17 cellular contexts compared by ENCODE assay signal in the genomic region with DNA sequence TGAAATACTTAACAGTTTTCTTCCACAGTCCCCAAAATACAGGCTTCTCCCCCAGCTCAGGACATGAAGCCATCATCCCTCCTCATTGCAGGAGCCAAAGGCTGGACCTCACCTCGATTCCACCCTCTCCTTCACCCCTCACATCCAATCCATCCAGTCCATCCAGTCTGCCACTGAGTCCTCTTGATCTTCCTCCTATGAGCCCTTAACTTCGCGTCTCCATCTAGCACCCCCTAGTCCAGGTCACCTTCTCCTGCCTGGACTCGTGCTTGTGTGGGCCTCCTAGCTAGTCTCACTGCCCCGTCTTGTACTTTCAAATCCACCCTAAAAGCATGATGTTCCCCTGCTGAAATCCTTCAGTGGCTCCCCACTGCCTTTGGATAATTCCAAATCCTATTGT. TPM values are rescaled to one million over a fixed set of nuclear protein-coding genes. Genes with fewer than 3 reads are reported as not detected.
A peak's percentile ranks its signal among the peaks of the same experiment; 100 is the strongest.
DNase-seq lines count a peak whose midpoint lies in the region; ATAC-seq and TF ChIP-seq lines count a peak whose summit lies in the region.
"Had no signal": no experiment of that assay in that cellular context is flagged by ENCODE, and none has a peak within 500 bp of the region (broad histone marks: within the 10 kb centered on the region; RNA-seq: fewer than 3 reads in every experiment).

No MANE protein-coding gene starts in this region.

- peaks cover 21% of the 10 kb centered on the region for H3K36me3 Mint-ChIP-seq in CD4-positive, alpha-beta T cell (ENCODE audit: low read depth)
- peaks cover 5% of the 10 kb centered on the region for H3K36me3 Mint-ChIP-seq in T-helper 17 cell (ENCODE audit: low read depth)
- peaks cover 9% of the 10 kb centered on the region for H3K36me3 Mint-ChIP-seq in memory B cell

- peak overlapping the region; percentile 15 for H3K27ac ChIP-seq in A673 (ENCODE audit: low read depth, low read length, poor library complexity, severe bottlenecking)
- H3K27ac ChIP-seq in CD4-positive, alpha-beta T cell (ENCODE audit: low read depth, low read length), result no peak overlapping the region
- H3K27ac ChIP-seq: C4-2B, heart left ventricle, tibial artery had no signal

- intact Hi-C loops in A673 (cut with micrococcal nuclease; ENCODE audit: unreplicated experiment), result no loop called here
- intact Hi-C loops in CD4-positive, alpha-beta T cell (cut with DNase I, micrococcal nuclease), result loop anchor here in 1 of 2 experiments (2.0 kb wide), 2 partner anchors 23 to 77 kb away; no protein-coding TSS in a partner anchor

- CTCF ChIA-PET in A673 (lab: Charles Lee), result no interaction called here
- CTCF ChIA-PET in CD4-positive, alpha-beta T cell (lab: Charles Lee), result interaction anchor here (0.7 kb wide), 1 partner anchor 24 kb away, joined by 4 read pairs; no protein-coding TSS in a partner anchor

- H3K36me3 ChIP-seq in A673 (ENCODE audit: insufficient read depth, low read length, poor library complexity, severe bottlenecking), result peaks cover 46% of the 10 kb centered on the region

- H3K4me3 ChIP-seq in A673 (ENCODE audit: low read depth, low read length, poor library complexity, severe bottlenecking), result peak overlapping the region; percentile 5
- H3K4me3 ChIP-seq: heart left ventricle, tibial artery had no signal

- TF ChIP-seq CTCF in A673 (conservative IDR thresholded peaks at IDR 0.05; ENCODE audit: low read depth, low read length), result no peak
- no peak for TF ChIP-seq CTCF in CD4-positive, alpha-beta T cell (IDR thresholded peaks at IDR 0.05)

- no TSS peak for BruUV-seq in A673 (replicated peaks; lab: Mats Ljungman, UMichigan)

- ATAC-seq in CD4-positive, alpha-beta T cell (ENCODE audit: poor library complexity), result no peak
- no peak for ATAC-seq in T-helper 17 cell
- no peak for ATAC-seq in memory B cell (ENCODE audit: low read depth)
- no peak for ATAC-seq in HG03135 (IDR thresholded peaks at IDR 0.05; ENCODE audit: unreplicated experiment)
- ATAC-seq: heart left ventricle; stimulated activated effector memory CD8-positive, alpha-beta T cell treated with anti-CD3 and anti-CD28 coated beads, Interleukin-12 subunit alpha, Interleukin-12 subunit beta, amount 100 ng/mL, for 72 hours had no signal

- H3K27me3 ChIP-seq in A673 (replicated peaks; ENCODE audit: insufficient read depth, low read depth, low read length, poor library complexity), result no peaks in the 10 kb centered on the region
- no peaks in the 10 kb centered on the region for H3K27me3 ChIP-seq in CD4-positive, alpha-beta T cell (ENCODE audit: control insufficient read depth, insufficient read depth, low read length)
- H3K27me3 ChIP-seq: tibial artery had no signal

- no peaks in the 10 kb centered on the region for H3K9me3 Mint-ChIP-seq in CD4-positive, alpha-beta T cell
- no peaks in the 10 kb centered on the region for H3K9me3 Mint-ChIP-seq in memory B cell
- H3K9me3 Mint-ChIP-seq: HFFc6; stimulated activated effector memory CD8-positive, alpha-beta T cell treated with anti-CD3 and anti-CD28 coated beads, Interleukin-12 subunit alpha, Interleukin-12 subunit beta, amount 100 ng/mL, for 72 hours had no signal

- H3K9me3 ChIP-seq in A673 (ENCODE audit: low read depth, low read length, poor library complexity, severe bottlenecking) (no peaks in the 10 kb centered on the region), T-helper 17 cell (ENCODE audit: control insufficient read depth, low read length, poor library complexity, severe bottlenecking) (no peaks in the 10 kb centered on the region)
- no peaks in the 10 kb centered on the region for H3K9me3 ChIP-seq in CD4-positive, alpha-beta T cell (ENCODE audit: control insufficient read depth, low read length)
- H3K9me3 ChIP-seq: heart left ventricle, tibial artery had no signal

- H3K27me3 Mint-ChIP-seq in CD4-positive, alpha-beta T cell, result no peaks in the 10 kb centered on the region
- H3K27me3 Mint-ChIP-seq in T-helper 17 cell (no peaks in the 10 kb centered on the region), memory B cell (no peaks in the 10 kb centered on the region)

- peak overlapping the region; percentile 50 for H3K27ac Mint-ChIP-seq in CD4-positive, alpha-beta T cell
- H3K27ac Mint-ChIP-seq in T-helper 17 cell, result peak overlapping the region; percentile 37
- peak overlapping the region; percentile 6 for H3K27ac Mint-ChIP-seq in memory B cell
- H3K27ac Mint-ChIP-seq: HFFc6; stimulated activated effector memory CD8-positive, alpha-beta T cell treated with anti-CD3 and anti-CD28 coated beads, Interleukin-12 subunit alpha, Interleukin-12 subunit beta, amount 100 ng/mL, for 72 hours had no signal

- peaks cover 27% of the 10 kb centered on the region for H3K4me1 ChIP-seq in A673 (ENCODE audit: insufficient read depth, low read length, poor library complexity, severe bottlenecking)

- DNase-seq in A673 (ENCODE audit: low spot score), result no peak
- no peak for DNase-seq in CD4-positive, alpha-beta T cell
- no peak for DNase-seq in T-helper 17 cell
- no peak for DNase-seq in memory B cell (ENCODE audit: low spot score in 2 of 2)
- no peak for DNase-seq in T1000 (lab: John Stamatoyannopoulos, UW)
- DNase-seq in A172 (ENCODE audit: low spot score), result no peak
- DNase-seq: activated CD4-positive, CD25-positive, alpha-beta regulatory T cell treated with anti-CD3 and anti-CD28 coated beads, Interleukin-2, amount 50 U/mL, for 72 hours; effector CD4-positive, alpha-beta T cell; heart left ventricle; HFFc6; NCI-H1694; retina; SHP77 treated with DMSO at 0.1 percent for 48 hours; tibial artery had no signal

- peak overlapping the region; percentile 67 for H3K4me3 Mint-ChIP-seq in CD4-positive, alpha-beta T cell
- H3K4me3 Mint-ChIP-seq in T-helper 17 cell (peak overlapping the region; percentile 69), memory B cell (no peak overlapping the region)
- H3K4me3 Mint-ChIP-seq: HFFc6; stimulated activated effector memory CD8-positive, alpha-beta T cell treated with anti-CD3 and anti-CD28 coated beads, Interleukin-12 subunit alpha, Interleukin-12 subunit beta, amount 100 ng/mL, for 72 hours had no signal

- POLR2A ChIA-PET in A673 (lab: Charles Lee; ENCODE audit: low non-redundant PET), result no interaction called here
- POLR2A ChIA-PET in CD4-positive, alpha-beta T cell (lab: Charles Lee), result no interaction called here

- peaks cover 16% of the 10 kb centered on the region for H3K4me1 Mint-ChIP-seq in CD4-positive, alpha-beta T cell (ENCODE audit: low read depth)
- H3K4me1 Mint-ChIP-seq in T-helper 17 cell (peaks cover 24% of the 10 kb centered on the region), memory B cell (peaks cover 13% of the 10 kb centered on the region)

RNA-seq across cellular contexts. Expression of a gene that starts 3.3 kb away (rescaled TPM):
- 43.4 and 59.6 TPM in 2 replicates for total RNA-seq in A673 (2021)
- 1 to 10 TPM; 1.3 to 1.5 TPM for total RNA-seq in CD4-positive, alpha-beta T cell
- total RNA-seq in T-helper 17 cell, result 1 to 10 TPM; 1.8 to 3.3 TPM
- total RNA-seq in A172 (2014; rRNA removed; shearing (Covaris generic)), result 23.2 and 25.6 TPM in 2 replicates

RNA-seq across cellular contexts. Expression of a gene that starts 24.2 kb away (rescaled TPM):
- total RNA-seq in A673 (2021) (71.9 and 72.0 TPM in 2 replicates), T-helper 17 cell (10 to 100 TPM; 62.1 to 72.7 TPM)
- total RNA-seq in CD4-positive, alpha-beta T cell, result 10 to 100 TPM; 53.3 to 57.3 TPM
- total RNA-seq in A172 (2014; rRNA removed; shearing (Covaris generic)), result 101 and 129 TPM in 2 replicates

RNA-seq across cellular contexts. Expression of a gene that starts 37.0 kb away (rescaled TPM):
- total RNA-seq in A673 (2021) (43.4 and 55.4 TPM in 2 replicates), T-helper 17 cell (under 1 TPM; 0.62 to 0.89 TPM)
- total RNA-seq in CD4-positive, alpha-beta T cell, result 1 to 10 TPM in 1 of 2 experiments, under 1 TPM in 1; 0.69 to 1.3 TPM
- total RNA-seq in A172 (2014; rRNA removed; shearing (Covaris generic)), result 28.5 and 45.1 TPM in 2 replicates

RNA-seq across cellular contexts. Expression of a gene that starts 58.5 kb away (rescaled TPM):
- total RNA-seq in A673 (2021) (41.0 and 51.0 TPM in 2 replicates), T-helper 17 cell (1 to 10 TPM; 5.2 to 8.3 TPM)
- total RNA-seq in CD4-positive, alpha-beta T cell, result 10 to 100 TPM; 11.6 to 11.9 TPM
- 7.4 and 9.4 TPM in 2 replicates for total RNA-seq in A172 (2014; rRNA removed; shearing (Covaris generic))

Comparison
In these comparisons a context has a peak if more than half of its experiments do, and no peak if none do; other contexts are left out.
1. RNA of a gene that starts 37.0 kb away (total RNA-seq): 43.4 to 55.4 TPM in A673 and 28.5 to 45.1 TPM in A172; 0.69 to 1.3 TPM in CD4-positive, alpha-beta T cell and 0.62 to 0.89 TPM in T-helper 17 cell; every median in the first group is over 10 times any median in the second.
2. Peak in every context shown above with its lines, with median percentiles within 50 percentile points of each other: H3K27ac Mint-ChIP-seq.